Comparison of ENCODE assay signal across 1 cellular context in genomic region chr20:25039697-25040437, GRCh38.
TF ChIP-seq lines count a peak whose summit lies in the region.

No MANE protein-coding gene starts in this region.

TF ChIP-seq in WTC11, 78 proteins besides CTCF, POLR2A, EP300 and RAD21 (continued from another document):
- TF ChIP-seq FOXP4 (CRISPR knock-in tag; IDR thresholded peaks at IDR 0.05) (no peak), JAZF1 (CRISPR knock-in tag; IDR thresholded peaks at IDR 0.05) (no peak), ZBTB43 (CRISPR knock-in tag; IDR thresholded peaks at IDR 0.05) (no peak), E2F4 (CRISPR knock-in tag; IDR thresholded peaks at IDR 0.05; ENCODE audit: borderline replicate concordance, low read depth) (no peak), ZNF138 (CRISPR knock-in tag; conservative IDR thresholded peaks at IDR 0.05) (no peak), IRF2 (CRISPR knock-in tag; IDR thresholded peaks at IDR 0.05; ENCODE audit: borderline replicate concordance, low read depth) (no peak), NFYB (CRISPR knock-in tag; conservative IDR thresholded peaks at IDR 0.05; ENCODE audit: low read depth) (no peak), USF1 (CRISPR knock-in tag; IDR thresholded peaks at IDR 0.05) (no peak)
